In the genomic region with DNA sequence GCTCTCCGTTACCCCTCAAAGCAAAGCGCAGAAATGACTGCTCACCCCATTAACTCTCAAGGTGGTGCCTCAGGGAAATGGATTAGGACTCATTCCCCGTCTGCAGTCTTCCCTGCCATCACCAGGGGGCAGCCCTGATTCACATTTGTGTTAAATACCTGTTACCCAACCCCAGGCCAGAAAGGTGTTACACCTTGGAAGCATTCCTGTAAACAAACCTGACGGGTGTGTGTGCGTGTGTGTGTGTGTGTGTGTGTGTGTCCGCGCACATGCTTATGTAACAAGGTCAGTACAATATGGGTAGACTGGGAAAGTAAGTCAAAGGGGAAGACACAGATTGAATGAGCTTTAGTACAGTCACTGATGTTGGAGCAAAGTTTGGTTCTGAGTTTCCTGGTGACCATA, we compare ENCODE assay signal across 9 cellular contexts. TPM values are rescaled to one million over a fixed set of nuclear protein-coding genes. Genes with fewer than 3 reads are reported as not detected.
DNase-seq lines count a peak whose midpoint lies in the region; ATAC-seq and TF ChIP-seq lines count a peak whose summit lies in the region.
"Had no signal": no experiment of that assay in that cellular context is flagged by ENCODE, and none has a peak within 500 bp of the region (broad histone marks: within the 10 kb centered on the region; RNA-seq: fewer than 3 reads in every experiment).

No MANE protein-coding gene starts in this region.

- no peaks in the 10 kb centered on the region for H3K36me3 Mint-ChIP-seq in activated CD8-positive, alpha-beta T cell treated with anti-CD3 and anti-CD28 coated beads for 36 hours (ENCODE audit: low read depth)
- no peaks in the 10 kb centered on the region for H3K36me3 Mint-ChIP-seq in memory B cell

- H3K27me3 ChIP-seq in H7 (ENCODE audit: control insufficient read depth, insufficient read depth, low read length): no peaks in the 10 kb centered on the region
- peaks cover 8% of the 10 kb centered on the region for H3K27me3 ChIP-seq in effector memory CD4-positive, alpha-beta T cell (replicated peaks; ENCODE audit: control insufficient read depth, insufficient read depth, low read length, poor library complexity, severe bottlenecking)

- no peak overlapping the region for H3K4me3 ChIP-seq in H7 (ENCODE audit: insufficient read depth, low read depth, low read length)
- no peak overlapping the region for H3K4me3 ChIP-seq in effector memory CD4-positive, alpha-beta T cell (ENCODE audit: insufficient read depth, low read depth, low read length, poor library complexity, severe bottlenecking)

- peak; percentile 91 for TF ChIP-seq CTCF in AG09319 (IDR thresholded peaks at IDR 0.05; ENCODE audit: low read depth, low read length)
- peak; percentile 70 for TF ChIP-seq CTCF in activated CD8-positive, alpha-beta T cell treated with anti-CD3 and anti-CD28 coated beads for 36 hours (IDR thresholded peaks at IDR 0.05)

- no peaks in the 10 kb centered on the region for H3K36me3 ChIP-seq in H7 (replicated peaks; ENCODE audit: control insufficient read depth, insufficient read depth, low read length)
- H3K36me3 ChIP-seq in effector memory CD4-positive, alpha-beta T cell (ENCODE audit: control insufficient read depth, insufficient read depth, low read length): no peaks in the 10 kb centered on the region

- H3K27ac ChIP-seq in effector memory CD4-positive, alpha-beta T cell (ENCODE audit: insufficient read depth, low read length, poor library complexity, severe bottlenecking): no peak overlapping the region

- peaks cover 21% of the 10 kb centered on the region for H3K27me3 Mint-ChIP-seq in activated CD8-positive, alpha-beta T cell treated with anti-CD3 and anti-CD28 coated beads for 36 hours
- H3K27me3 Mint-ChIP-seq in memory B cell: peaks cover 14% of the 10 kb centered on the region

- ATAC-seq in activated CD8-positive, alpha-beta T cell treated with anti-CD3 and anti-CD28 coated beads for 36 hours: peak; percentile 90
- ATAC-seq in memory B cell (ENCODE audit: low read depth) (peak; percentile 52), HG02870 (IDR thresholded peaks at IDR 0.05; ENCODE audit: unreplicated experiment) (no peak)

- H3K4me1 ChIP-seq in effector memory CD4-positive, alpha-beta T cell (ENCODE audit: control insufficient read depth, insufficient read depth, low read length, poor library complexity, severe bottlenecking): no peaks in the 10 kb centered on the region

- H3K27ac Mint-ChIP-seq in activated CD8-positive, alpha-beta T cell treated with anti-CD3 and anti-CD28 coated beads for 36 hours: no peak overlapping the region
- H3K27ac Mint-ChIP-seq in memory B cell: no peak overlapping the region

- no peak overlapping the region for H3K4me3 Mint-ChIP-seq in activated CD8-positive, alpha-beta T cell treated with anti-CD3 and anti-CD28 coated beads for 36 hours
- H3K4me3 Mint-ChIP-seq in memory B cell: no peak overlapping the region

- intact Hi-C loops in activated CD8-positive, alpha-beta T cell treated with anti-CD3 and anti-CD28 coated beads for 36 hours (cut with micrococcal nuclease): no loop called here

- peaks cover 6% of the 10 kb centered on the region for H3K4me1 Mint-ChIP-seq in activated CD8-positive, alpha-beta T cell treated with anti-CD3 and anti-CD28 coated beads for 36 hours (ENCODE audit: low read depth)
- H3K4me1 Mint-ChIP-seq in memory B cell: no peaks in the 10 kb centered on the region

- CTCF ChIA-PET in activated CD8-positive, alpha-beta T cell treated with anti-CD3 and anti-CD28 coated beads for 36 hours (lab: Charles Lee): interaction anchor here (0.6 to 5.1 kb wide), 6 partner anchors 9 to 199 kb away, joined by 3 to 36 read pairs (median 4); no protein-coding TSS in a partner anchor

- POLR2A ChIA-PET in activated CD8-positive, alpha-beta T cell treated with anti-CD3 and anti-CD28 coated beads for 36 hours (lab: Charles Lee): interaction anchor here (0.6 to 1.0 kb wide), 4 partner anchors 11 to 539 kb away, joined by 3 to 4 read pairs (median 3); no protein-coding TSS in a partner anchor

- H3K9me3 ChIP-seq in effector memory CD4-positive, alpha-beta T cell (ENCODE audit: control insufficient read depth, low read length): no peaks in the 10 kb centered on the region

- no peaks in the 10 kb centered on the region for H3K9me3 Mint-ChIP-seq in activated CD8-positive, alpha-beta T cell treated with anti-CD3 and anti-CD28 coated beads for 36 hours
- H3K9me3 Mint-ChIP-seq in memory B cell: no peaks in the 10 kb centered on the region

- no peak for DNase-seq in AG09319 (ENCODE audit: extremely low read depth, low read depth)
- peak; percentile 92 for DNase-seq in H7
- peak; percentile 76 for DNase-seq in NCI-H510A treated with DMSO at 0.1 percent for 48 hours (lab: John Stamatoyannopoulos, UW)
- peak; percentile 84 for DNase-seq in activated CD8-positive, alpha-beta T cell treated with anti-CD3 and anti-CD28 coated beads for 36 hours
- DNase-seq in effector memory CD4-positive, alpha-beta T cell: peak; percentile 28 to 48 (median 41)
- peak; percentile 23 to 60 for DNase-seq in memory B cell (ENCODE audit: low spot score in 2 of 2)
- peak; percentile 52 for DNase-seq in stimulated activated CD8-positive, alpha-beta memory T cell treated with anti-CD3 and anti-CD28 coated beads, Interleukin-4, amount 100 ng/mL, for 24 hours (ENCODE audit: low read depth)

RNA-seq across cellular contexts. Expression of a gene that starts 6.3 kb away (rescaled TPM):
- not detected in 2 replicates for total RNA-seq in H7 (2014; rRNA removed; shearing (Covaris generic))
- total RNA-seq in activated CD8-positive, alpha-beta T cell treated with anti-CD3 and anti-CD28 coated beads for 36 hours: not detected
- total RNA-seq: urinary bladder had no signal

RNA-seq across cellular contexts. Expression of a gene that starts 17.6 kb away (rescaled TPM):
- total RNA-seq in H7 (2014; rRNA removed; shearing (Covaris generic)): not detected in 2 replicates
- not detected for total RNA-seq in activated CD8-positive, alpha-beta T cell treated with anti-CD3 and anti-CD28 coated beads for 36 hours
- total RNA-seq: urinary bladder had no signal
